In genomic region chr7:29208410-29209250, GRCh38 we compare ENCODE assay signal across 18 cellular contexts. TPM values are rescaled to one million over a fixed set of nuclear protein-coding genes. Genes with fewer than 3 reads are reported as not detected.
DNase-seq lines count a peak whose midpoint lies in the region; ATAC-seq, FAIRE-seq and TF ChIP-seq lines count a peak whose summit lies in the region.
"Had no signal": no experiment of that assay in that cellular context is flagged by ENCODE, and none has a peak within 500 bp of the region (broad histone marks: within the 10 kb centered on the region; RNA-seq: fewer than 3 reads in every experiment).

No MANE protein-coding gene starts in this region.

- H3K9me3 ChIP-seq in DND-41 (ENCODE audit: insufficient read depth, low read length, severe bottlenecking) (no peaks in the 10 kb centered on the region), Loucy (ENCODE audit: insufficient read depth, low read depth, low read length) (no peaks in the 10 kb centered on the region), small intestine (ENCODE audit: control insufficient read depth, low read depth) (no peaks in the 10 kb centered on the region)
- H3K9me3 ChIP-seq: left ventricle myocardium inferior, right atrium auricular region, thyroid gland had no signal

- H3K27me3 ChIP-seq in DND-41 (ENCODE audit: insufficient read depth, low read length, poor library complexity) (no peaks in the 10 kb centered on the region), Loucy (ENCODE audit: insufficient read depth, low read length, poor library complexity, severe bottlenecking) (no peaks in the 10 kb centered on the region), small intestine (ENCODE audit: control insufficient read depth in 2 of 2, insufficient read depth in 2 of 2, low read length in 2 of 2) (no peaks in the 10 kb centered on the region)
- H3K27me3 ChIP-seq: right atrium auricular region, thyroid gland had no signal

- peaks cover 40% of the 10 kb centered on the region for H3K4me1 Mint-ChIP-seq in glutamatergic neuron (ENCODE audit: low read depth, unreplicated experiment)

- no peak overlapping the region for H3K9ac ChIP-seq in DND-41 (ENCODE audit: low read depth, low read length)
- no peak overlapping the region for H3K9ac ChIP-seq in Loucy (ENCODE audit: low read depth, low read length, poor library complexity, severe bottlenecking)

- no peaks in the 10 kb centered on the region for H3F3A ChIP-seq in Loucy (ENCODE audit: low read depth)

- H3K27ac Mint-ChIP-seq in glutamatergic neuron (ENCODE audit: unreplicated experiment) = peak overlapping the region; percentile 45
- H3K27ac Mint-ChIP-seq: stimulated activated naive B cell treated with anti-CD40 and anti-IgM and Interleukin-4, amounts not matched to agents 10 μg/mL and 1 μg/mL and 100 μg/mL, for 72 hours had no signal

- no peaks in the 10 kb centered on the region for H3K9me2 ChIP-seq in Loucy (replicated peaks; ENCODE audit: low read depth, low read length)

- WGBS in small intestine, 3 donors = 37 to 67% (median 49%) methylated on average over 12 of the region's 12 CpGs

- H3K9me3 Mint-ChIP-seq in glutamatergic neuron (ENCODE audit: unreplicated experiment) = peaks cover 4% of the 10 kb centered on the region
- H3K9me3 Mint-ChIP-seq: stimulated activated naive B cell treated with anti-CD40 and anti-IgM and Interleukin-4, amounts not matched to agents 10 μg/mL and 1 μg/mL and 100 μg/mL, for 72 hours had no signal

- no peak overlapping the region for H3K4me3 Mint-ChIP-seq in glutamatergic neuron (ENCODE audit: unreplicated experiment)
- H3K4me3 Mint-ChIP-seq: stimulated activated naive B cell treated with anti-CD40 and anti-IgM and Interleukin-4, amounts not matched to agents 10 μg/mL and 1 μg/mL and 100 μg/mL, for 72 hours had no signal

- H3K4me3 ChIP-seq in DND-41 (ENCODE audit: low read depth in 1 of 2, low read length in 2 of 2) (no peak overlapping the region), Loucy (ENCODE audit: low read length, poor library complexity, severe bottlenecking) (no peak overlapping the region), small intestine (ENCODE audit: low read depth in 1 of 2, low read length in 2 of 2) (no peak overlapping the region)
- H3K4me3 ChIP-seq: left ventricle myocardium inferior, right atrium auricular region, thyroid gland had no signal

- ATAC-seq in DND-41 (ENCODE audit: insufficient read depth, low read depth) = peak; percentile 72
- no peak for ATAC-seq in HG03045 (IDR thresholded peaks at IDR 0.05; ENCODE audit: unreplicated experiment)
- ATAC-seq: stimulated activated naive B cell treated with anti-CD40 and anti-IgM and Interleukin-4, amounts not matched to agents 10 μg/mL and 1 μg/mL and 100 μg/mL, for 72 hours had no signal

- H3K4me2 ChIP-seq in DND-41 (ENCODE audit: insufficient read depth, low read length) = no peak overlapping the region
- H3K4me2 ChIP-seq in Loucy (ENCODE audit: low read depth, low read length, poor library complexity, severe bottlenecking) = peak overlapping the region; percentile 56

- H2AFZ ChIP-seq in DND-41 (ENCODE audit: low read depth, low read length) (no peak overlapping the region), Loucy (ENCODE audit: low read length) (no peak overlapping the region)

- FAIRE-seq in small intestine (lab: Jason Lieb, UNC) = no peak
- FAIRE-seq: G401.6 had no signal

- H3K27me3 Mint-ChIP-seq in glutamatergic neuron (ENCODE audit: unreplicated experiment) = no peaks in the 10 kb centered on the region
- H3K27me3 Mint-ChIP-seq: stimulated activated naive B cell treated with anti-CD40 and anti-IgM and Interleukin-4, amounts not matched to agents 10 μg/mL and 1 μg/mL and 100 μg/mL, for 72 hours had no signal

- H3K36me3 ChIP-seq in DND-41 (ENCODE audit: insufficient read depth, low read length) (no peaks in the 10 kb centered on the region), Loucy (ENCODE audit: insufficient read depth, low read length) (no peaks in the 10 kb centered on the region), small intestine (ENCODE audit: control insufficient read depth in 2 of 2, insufficient read depth in 2 of 2, low read length in 2 of 2) (no peaks in the 10 kb centered on the region)
- H3K36me3 ChIP-seq: left ventricle myocardium inferior, right atrium auricular region, thyroid gland had no signal

- H3K27ac ChIP-seq in DND-41 (ENCODE audit: low read length) = no peak overlapping the region
- H3K27ac ChIP-seq in small intestine (ENCODE audit: low read depth in 1 of 2, low read length in 1 of 2) = peak overlapping the region; percentile 77 to 85
- H3K27ac ChIP-seq: left ventricle myocardium inferior, right atrium auricular region, thyroid gland had no signal

- H3K4me1 ChIP-seq in DND-41 (ENCODE audit: insufficient read depth, low read length) = peaks cover 14% of the 10 kb centered on the region
- peaks cover 37% of the 10 kb centered on the region for H3K4me1 ChIP-seq in Loucy (ENCODE audit: insufficient read depth, low read length, poor library complexity, severe bottlenecking)
- peaks cover 0 to 9% of the 10 kb centered on the region in 2 donors for H3K4me1 ChIP-seq in small intestine (ENCODE audit: control insufficient read depth in 2 of 2, insufficient read depth in 1 of 2, low read depth in 1 of 2, low read length in 1 of 2)
- H3K4me1 ChIP-seq: left ventricle myocardium inferior, right atrium auricular region, thyroid gland had no signal

- peak; percentile 35 for DNase-seq in DND-41
- no peak for DNase-seq in glutamatergic neuron
- DNase-seq in small intestine = peak; percentile 88
- no peak for DNase-seq in NCI-H1930 (lab: John Stamatoyannopoulos, UW)
- no peak for DNase-seq in activated CD8-positive, alpha-beta memory T cell treated with anti-CD3 and anti-CD28 coated beads, Interleukin-2, amount 50 U/mL, for 4 hours
- DNase-seq: activated CD4-positive, alpha-beta T cell treated with anti-CD3 and anti-CD28 coated beads for 4 hours; effector memory CD4-positive, alpha-beta T cell; HCEC 1CT; left ventricle myocardium inferior; NCI-H2029; occipital lobe; stimulated activated CD4-positive, alpha-beta T cell treated with anti-CD3 and anti-CD28 coated beads, Interleukin-15, amount 100 ng/mL, for 24 hours; stimulated activated naive B cell treated with anti-CD40 and anti-IgM and Interleukin-4, amounts not matched to agents 10 μg/mL and 1 μg/mL and 100 μg/mL, for 72 hours; thyroid gland had no signal

- H3K36me3 Mint-ChIP-seq in glutamatergic neuron (ENCODE audit: unreplicated experiment) = no peaks in the 10 kb centered on the region
- H3K36me3 Mint-ChIP-seq: stimulated activated naive B cell treated with anti-CD40 and anti-IgM and Interleukin-4, amounts not matched to agents 10 μg/mL and 1 μg/mL and 100 μg/mL, for 72 hours had no signal

- TF ChIP-seq CTCF in DND-41 (IDR thresholded peaks at IDR 0.05; ENCODE audit: borderline replicate concordance, extremely low read depth, low read length, poor library complexity, severe bottlenecking) (no peak), Loucy (conservative IDR thresholded peaks at IDR 0.05; ENCODE audit: low read length) (no peak), glutamatergic neuron (IDR thresholded peaks at IDR 0.05; ENCODE audit: partially characterized antibody, unreplicated experiment) (no peak)

- H3K79me2 ChIP-seq in DND-41 (ENCODE audit: insufficient read depth, low read length) (no peaks in the 10 kb centered on the region), Loucy (ENCODE audit: insufficient read depth, low read length) (peaks cover 33% of the 10 kb centered on the region)

- peaks cover 6% of the 10 kb centered on the region; the same call in 1 of the 2 replicates for H4K20me1 ChIP-seq in DND-41 (ENCODE audit: insufficient read depth, low read length)
- no peaks in the 10 kb centered on the region for H4K20me1 ChIP-seq in Loucy (ENCODE audit: insufficient read depth, low read length, poor library complexity, severe bottlenecking)

RNA-seq across cellular contexts. Expression of gene CHN2, which starts 14.1 kb away (rescaled TPM):
- total RNA-seq in glutamatergic neuron (ENCODE audit: unreplicated experiment) = 63.2 TPM
- polyA plus RNA-seq in small intestine = 100 to 1,000 TPM in 1 of 3 donors, 10 to 100 TPM in 2; 22.3 to 124 (median 61.3) TPM

Comparison
In these comparisons a context has a peak if more than half of its experiments do, and no peak if none do; other contexts are left out.
1. DNase-seq: peak in DND-41 (single experiment) and small intestine (single experiment); none in glutamatergic neuron (single experiment), NCI-H1930 (0 of 2) and activated CD8-positive, alpha-beta memory T cell treated with anti-CD3 and anti-CD28 coated beads, Interleukin-2, amount 50 U/mL, for 4 hours (single experiment).